20 cellular contexts compared by ENCODE assay signal in genomic region chr18:56238576-56238975, GRCh38.
A peak's percentile ranks its signal among the peaks of the same experiment; 100 is the strongest.
DNase-seq lines count a peak whose midpoint lies in the region; ATAC-seq and TF ChIP-seq lines count a peak whose summit lies in the region.
"Had no signal": no experiment of that assay in that cellular context is flagged by ENCODE, and none has a peak within 500 bp of the region (broad histone marks: within the 10 kb centered on the region; RNA-seq: fewer than 3 reads in every experiment).

No MANE protein-coding gene starts in this region.

- H2AFZ ChIP-seq in osteoblast (ENCODE audit: low read length), result no peak overlapping the region

- peak; percentile 43 for DNase-seq in DMS53 (lab: John Stamatoyannopoulos, UW)
- no peak for DNase-seq in DMS53 treated with DMSO at 0.1 percent for 48 hours (lab: John Stamatoyannopoulos, UW; ENCODE audit: unreplicated experiment)
- DNase-seq in NOMO-1 (lab: John Stamatoyannopoulos, UW; ENCODE audit: unreplicated experiment in 2 of 2), result peak; percentile 1 to 52
- DNase-seq in chondrocyte (ENCODE audit: low spot score), result no peak
- DNase-seq in osteoblast (ENCODE audit: insufficient read length, low spot score, missing footprints), result no peak
- no peak for DNase-seq in SHP77 (lab: John Stamatoyannopoulos, UW)
- no peak for DNase-seq in dorsolateral prefrontal cortex
- DNase-seq: activated CD4-positive, alpha-beta T cell treated with anti-CD3 and anti-CD28 coated beads, Interleukin-2, amount 10 ng/mL, durations not matched to agents 7 days and 5 days; activated naive CD8-positive, alpha-beta T cell treated with anti-CD3 and anti-CD28 coated beads, Interleukin-2, amount 50 U/mL, for 24 hours; activated T-cell treated with anti-CD3 and anti-CD28 coated beads, Interleukin-2, amount 50 U/mL, for 24 hours; CD4-positive, alpha-beta memory T cell; GF-D8; NCI-H146; NCI-H510A; SIG-M5; sigmoid colon; stimulated activated CD4-positive, alpha-beta T cell treated with anti-CD3 and anti-CD28 coated beads, Interleukin-4, amount 100 ng/mL, for 24 hours had no signal

- no peak overlapping the region for H3K4me3 Mint-ChIP-seq in chondrocyte (ENCODE audit: unreplicated experiment)
- H3K4me3 Mint-ChIP-seq: activated CD4-positive, alpha-beta T cell treated with anti-CD3 and anti-CD28 coated beads, Interleukin-2, amount 10 ng/mL, durations not matched to agents 7 days and 5 days; activated naive CD8-positive, alpha-beta T cell treated with anti-CD3 and anti-CD28 coated beads, Interleukin-2, amount 50 U/mL, for 24 hours; activated T-cell treated with anti-CD3 and anti-CD28 coated beads, Interleukin-2, amount 50 U/mL, for 24 hours; CD4-positive, alpha-beta memory T cell had no signal

- H3K27me3 Mint-ChIP-seq in chondrocyte (ENCODE audit: low read depth), result no peaks in the 10 kb centered on the region

- no peaks in the 10 kb centered on the region for H3K36me3 Mint-ChIP-seq in chondrocyte (ENCODE audit: low read depth)
- H3K36me3 Mint-ChIP-seq: CD4-positive, alpha-beta memory T cell had no signal

- H3K27ac Mint-ChIP-seq in chondrocyte (ENCODE audit: unreplicated experiment), result no peak overlapping the region
- H3K27ac Mint-ChIP-seq: activated CD4-positive, alpha-beta T cell treated with anti-CD3 and anti-CD28 coated beads, Interleukin-2, amount 10 ng/mL, durations not matched to agents 7 days and 5 days; activated naive CD8-positive, alpha-beta T cell treated with anti-CD3 and anti-CD28 coated beads, Interleukin-2, amount 50 U/mL, for 24 hours; activated T-cell treated with anti-CD3 and anti-CD28 coated beads, Interleukin-2, amount 50 U/mL, for 24 hours; CD4-positive, alpha-beta memory T cell had no signal

- intact Hi-C loops in dorsolateral prefrontal cortex (cut with DNase I), result no loop called here

- TF ChIP-seq CTCF in chondrocyte (IDR thresholded peaks at IDR 0.05) (peak; percentile 25), osteoblast (IDR thresholded peaks at IDR 0.05; ENCODE audit: extremely low read depth, low read depth, low read length) (peak; percentile 24), dorsolateral prefrontal cortex (IDR thresholded peaks at IDR 0.05 in 54 of 56, conservative IDR thresholded peaks at IDR 0.05 in 2 of 56; ENCODE audit: low read depth in 1 of 56, partially characterized antibody in 56 of 56) (peak in 3 of 56 donors; percentile 12 to 19 (median 16))

- no peaks in the 10 kb centered on the region for H3K9me3 ChIP-seq in osteoblast (ENCODE audit: low read depth, low read length)
- H3K9me3 ChIP-seq: sigmoid colon had no signal

- no peaks in the 10 kb centered on the region for H3K79me2 ChIP-seq in osteoblast (ENCODE audit: insufficient read depth, low read length)

- peaks cover 3% of the 10 kb centered on the region for H3K9me3 Mint-ChIP-seq in chondrocyte (ENCODE audit: low read depth)

- H3K27me3 ChIP-seq in osteoblast (ENCODE audit: insufficient read depth, low read length) (no peaks in the 10 kb centered on the region), dorsolateral prefrontal cortex (no peaks in the 10 kb centered on the region)
- H3K27me3 ChIP-seq: sigmoid colon had no signal

- H3K4me2 ChIP-seq in osteoblast (ENCODE audit: insufficient read depth, low read length), result no peak overlapping the region

- H3K27ac ChIP-seq in osteoblast (ENCODE audit: low read depth, low read length) (no peak overlapping the region), dorsolateral prefrontal cortex (no peak overlapping the region)
- H3K27ac ChIP-seq: 22Rv1, coronary artery, sigmoid colon had no signal

- H3K4me3 ChIP-seq in osteoblast (ENCODE audit: insufficient read depth, low read length) (no peak overlapping the region), dorsolateral prefrontal cortex (no peak overlapping the region)
- H3K4me3 ChIP-seq: coronary artery, sigmoid colon had no signal

- no peak for ATAC-seq in GM18868 (IDR thresholded peaks at IDR 0.05; ENCODE audit: unreplicated experiment)
- ATAC-seq: activated naive CD8-positive, alpha-beta T cell treated with anti-CD3 and anti-CD28 coated beads, Interleukin-2, amount 50 U/mL, for 24 hours had no signal

- H3K4me1 Mint-ChIP-seq in chondrocyte (ENCODE audit: low read depth), result peaks cover 26% of the 10 kb centered on the region
- H3K4me1 Mint-ChIP-seq: activated CD4-positive, alpha-beta T cell treated with anti-CD3 and anti-CD28 coated beads, Interleukin-2, amount 10 ng/mL, durations not matched to agents 7 days and 5 days had no signal

- H3K4me1 ChIP-seq in osteoblast (ENCODE audit: insufficient read depth, low read length), result peaks cover 7% of the 10 kb centered on the region

- no peaks in the 10 kb centered on the region for H3K36me3 ChIP-seq in osteoblast (ENCODE audit: insufficient read depth, low read length)
- H3K36me3 ChIP-seq: sigmoid colon had no signal

- no peaks in the 10 kb centered on the region for H4K20me1 ChIP-seq in osteoblast (ENCODE audit: insufficient read depth, low read length)

Comparison
In these comparisons a context has a peak if more than half of its experiments do, and no peak if none do; other contexts are left out.
1. DNase-seq: peak in DMS53 (single experiment) and NOMO-1 (2 of 2); none in DMS53 treated with DMSO at 0.1 percent for 48 hours (single experiment), chondrocyte (single experiment), osteoblast (single experiment), SHP77 (0 of 2) and dorsolateral prefrontal cortex (0 of 10).